3 cellular contexts compared by ENCODE assay signal in the genomic region with DNA sequence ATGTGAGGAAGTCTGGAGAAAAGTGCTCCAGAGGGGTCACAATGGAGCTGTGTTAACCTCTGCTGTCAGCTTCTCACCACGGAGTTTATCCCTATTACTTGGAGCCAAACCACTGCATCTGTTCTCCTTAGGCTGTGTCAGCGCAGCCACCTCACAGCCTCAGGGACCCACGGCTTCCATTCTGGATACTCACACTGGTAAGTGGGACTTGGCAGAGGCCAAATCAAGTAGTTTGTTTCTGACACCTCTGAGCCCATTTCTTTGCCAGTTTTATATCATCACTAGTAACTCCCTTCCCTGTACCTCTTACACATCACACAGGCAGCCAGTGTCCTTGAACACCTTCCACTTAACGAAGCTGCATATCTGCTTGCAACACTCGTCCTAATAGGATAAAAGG. TPM values are rescaled to one million over a fixed set of nuclear protein-coding genes. Genes with fewer than 3 reads are reported as not detected.
"Had no signal": no experiment of that assay in that cellular context is flagged by ENCODE, and none has a peak within 500 bp of the region (broad histone marks: within the 10 kb centered on the region; RNA-seq: fewer than 3 reads in every experiment).

No MANE protein-coding gene starts in this region.

RNA-seq across cellular contexts. Expression of gene FBXW10B, which starts 44.8 kb away (rescaled TPM):
- total RNA-seq: GM23248, H7 had no signal
- polyA plus RNA-seq: IgD-negative memory B cell had no signal
